13 cellular contexts compared by ENCODE assay signal in the genomic region with DNA sequence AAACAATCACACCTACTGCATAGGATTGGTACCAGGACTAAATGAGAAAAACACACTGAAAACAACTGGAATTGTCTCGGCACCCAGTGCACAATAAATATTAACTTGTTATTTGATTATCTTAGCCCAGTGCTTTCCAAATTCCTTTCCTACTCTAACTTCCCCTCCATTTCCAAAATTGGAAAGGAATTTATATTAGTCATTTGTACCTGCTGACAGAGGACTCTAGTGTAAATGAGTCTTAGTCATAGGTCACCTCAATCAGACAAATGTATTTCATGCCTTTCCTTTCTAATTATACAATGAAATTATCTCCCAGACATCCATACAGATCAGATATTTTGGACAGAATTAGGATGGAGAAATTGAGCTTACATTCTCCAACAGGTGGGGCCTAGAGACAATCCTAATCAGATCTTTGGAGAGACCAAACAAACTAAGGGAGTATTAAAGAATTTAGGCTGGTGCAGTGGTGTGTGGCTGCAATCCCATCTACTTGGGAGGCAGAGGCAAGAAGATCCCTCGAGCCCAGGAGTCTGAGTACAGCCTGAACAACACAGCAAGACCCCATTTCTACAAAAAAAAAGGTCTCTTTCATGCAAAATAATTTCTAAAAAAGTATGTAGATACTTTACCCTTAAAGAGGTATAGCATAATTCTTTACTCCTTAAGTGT. TPM values are rescaled to one million over a fixed set of nuclear protein-coding genes. Genes with fewer than 3 reads are reported as not detected.
A peak's percentile ranks its signal among the peaks of the same experiment; 100 is the strongest.
DNase-seq lines count a peak whose midpoint lies in the region; ATAC-seq and TF ChIP-seq lines count a peak whose summit lies in the region.
"Had no signal": no experiment of that assay in that cellular context is flagged by ENCODE, and none has a peak within 500 bp of the region (broad histone marks: within the 10 kb centered on the region; RNA-seq: fewer than 3 reads in every experiment).

No MANE protein-coding gene starts in this region.

- WGBS in transverse colon (ENCODE audit: low coverage in 1 of 2), 2 donors, result 60 to 65% methylated on average over 2 of the region's 2 CpGs

- TF ChIP-seq CTCF in left lung (IDR thresholded peaks at IDR 0.05) (no peak), transverse colon (IDR thresholded peaks at IDR 0.05) (no peak)

- H3K36me3 Mint-ChIP-seq in activated naive CD8-positive, alpha-beta T cell treated with anti-CD3 and anti-CD28 coated beads for 36 hours, result no peaks in the 10 kb centered on the region

- TF ChIP-seq EP300 in transverse colon (IDR thresholded peaks at IDR 0.05; ENCODE audit: low read depth), result no peak

- no peak overlapping the region for H3K4me3 ChIP-seq in left lung
- no peak overlapping the region for H3K4me3 ChIP-seq in transverse colon
- H3K4me3 ChIP-seq: K562 had no signal

- intact Hi-C loops in left lung (cut with DNase I) (no loop called here), transverse colon (cut with DNase I; ENCODE audit: low total_unique reads) (loop anchor here (10.0 kb wide), 1 partner anchor 1459 kb away; a partner anchor contains a TSS)

- peaks cover 11% of the 10 kb centered on the region for H3K27me3 Mint-ChIP-seq in activated naive CD8-positive, alpha-beta T cell treated with anti-CD3 and anti-CD28 coated beads for 36 hours

- H3K27me3 ChIP-seq in left lung, result no peaks in the 10 kb centered on the region
- H3K27me3 ChIP-seq in transverse colon, result no peaks in the 10 kb centered on the region
- H3K27me3 ChIP-seq: Peyer's patch had no signal

- H3K4me3 Mint-ChIP-seq in activated naive CD8-positive, alpha-beta T cell treated with anti-CD3 and anti-CD28 coated beads for 36 hours, result no peak overlapping the region

- no peak overlapping the region for H3K27ac Mint-ChIP-seq in activated naive CD8-positive, alpha-beta T cell treated with anti-CD3 and anti-CD28 coated beads for 36 hours

- H3K4me1 ChIP-seq in left lung (peaks cover 5 to 18% of the 10 kb centered on the region in 2 donors), transverse colon (peaks cover 11 to 66% (median 41%) of the 10 kb centered on the region in 4 donors)

- TF ChIP-seq POLR2A in transverse colon (IDR thresholded peaks at IDR 0.05), result no peak

- peak; percentile 41 for DNase-seq in LoVo (ENCODE audit: low spot score)
- peak; percentile 72 to 74 for DNase-seq in dermis microvascular lymphatic vessel endothelial cell (ENCODE audit: low read depth in 2 of 2)
- no peak for DNase-seq in left lung
- DNase-seq in transverse colon, result no peak
- DNase-seq in CD1c-positive myeloid dendritic cell (ENCODE audit: extremely low spot score), result no peak
- DNase-seq in activated naive CD8-positive, alpha-beta T cell treated with anti-CD3 and anti-CD28 coated beads for 36 hours, result no peak
- DNase-seq in amygdala (lab: John Stamatoyannopoulos, UW), result no peak
- DNase-seq: NCI-H2081, Peyer's patch had no signal

- H3K27ac ChIP-seq in left lung, result peak overlapping the region; percentile 59 to 69
- peak overlapping the region; percentile 35 to 54 (median 48) for H3K27ac ChIP-seq in transverse colon

- H3K9me3 Mint-ChIP-seq in activated naive CD8-positive, alpha-beta T cell treated with anti-CD3 and anti-CD28 coated beads for 36 hours, result no peaks in the 10 kb centered on the region

- in situ Hi-C loops in transverse colon (cut with MboI; ENCODE audit: low pct_ligation_motif_present in 1 of 4, low pct_unique_long_range_greater_than_20kb in 1 of 4, low sequenced_read_pairs in 3 of 4), result no loop called here

- ATAC-seq in left lung (peak; percentile 89), HG03432 (IDR thresholded peaks at IDR 0.05; ENCODE audit: unreplicated experiment) (no peak)
- ATAC-seq: K562 had no signal

- H3K9me3 ChIP-seq in left lung (no peaks in the 10 kb centered on the region), transverse colon (no peaks in the 10 kb centered on the region)
- H3K9me3 ChIP-seq: Peyer's patch had no signal

- no peaks in the 10 kb centered on the region for H3K36me3 ChIP-seq in left lung
- H3K36me3 ChIP-seq in transverse colon, result no peaks in the 10 kb centered on the region
- H3K36me3 ChIP-seq: Peyer's patch had no signal

- no peaks in the 10 kb centered on the region for H3K4me1 Mint-ChIP-seq in activated naive CD8-positive, alpha-beta T cell treated with anti-CD3 and anti-CD28 coated beads for 36 hours

RNA-seq across cellular contexts. Expression of a gene that starts 10.1 kb away (rescaled TPM):
- total RNA-seq in dermis microvascular lymphatic vessel endothelial cell, result 32.7 and 43.0 TPM in 2 replicates
- total RNA-seq in left lung, result 100 to 1,000 TPM in 1 of 2 donors, 10 to 100 TPM in 1; 84.6 to 114 TPM
- total RNA-seq in transverse colon, result 100 to 1,000 TPM; 117 to 201 (median 130) TPM
- total RNA-seq in activated naive CD8-positive, alpha-beta T cell treated with anti-CD3 and anti-CD28 coated beads for 36 hours, result not detected

RNA-seq across cellular contexts. Expression of a gene that starts 38.4 kb away (rescaled TPM):
- not detected in 2 replicates for total RNA-seq in dermis microvascular lymphatic vessel endothelial cell
- total RNA-seq in left lung, result not detected
- total RNA-seq in transverse colon, result not detected
- not detected for total RNA-seq in activated naive CD8-positive, alpha-beta T cell treated with anti-CD3 and anti-CD28 coated beads for 36 hours
- total RNA-seq: fibroblast of villous mesenchyme, K562, lower leg skin, Peyer's patch had no signal

Comparison
In these comparisons a context has a peak if more than half of its experiments do, and no peak if none do; other contexts are left out.
1. DNase-seq: peak in LoVo (single experiment) and dermis microvascular lymphatic vessel endothelial cell (2 of 2); none in left lung (0 of 2), transverse colon (single experiment), CD1c-positive myeloid dendritic cell (single experiment), activated naive CD8-positive, alpha-beta T cell treated with anti-CD3 and anti-CD28 coated beads for 36 hours (single experiment) and amygdala (0 of 56).
2. RNA of a gene that starts 10.1 kb away (total RNA-seq): 117 to 201 TPM in transverse colon, 84.6 to 114 TPM in left lung and 32.7 to 43.0 TPM in dermis microvascular lymphatic vessel endothelial cell; not detected in activated naive CD8-positive, alpha-beta T cell treated with anti-CD3 and anti-CD28 coated beads for 36 hours; every median in the first group is over 10 times any median in the second.